ENCODE assay signal across 19 cellular contexts in the genomic region with DNA sequence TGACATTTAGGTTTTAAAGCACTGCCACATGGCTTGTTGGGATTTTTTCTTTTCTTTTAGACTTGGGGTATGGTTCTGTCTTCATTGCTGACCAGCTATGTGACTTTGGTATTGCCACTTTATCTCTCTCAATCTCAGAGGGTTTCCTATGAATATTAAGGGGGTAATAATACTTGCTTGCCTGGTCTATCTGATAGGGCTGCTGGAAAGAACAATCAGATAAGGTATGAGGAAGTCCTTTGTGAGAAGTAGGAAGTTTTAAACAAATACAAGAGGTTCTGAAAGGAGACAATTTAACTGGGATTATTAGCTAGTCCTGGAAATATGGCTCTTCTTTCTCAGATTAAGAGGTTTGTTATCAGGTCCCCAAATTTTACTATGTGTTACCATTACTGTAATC.
"Had no signal": no experiment of that assay in that cellular context is flagged by ENCODE, and none has a peak within 500 bp of the region (broad histone marks: within the 10 kb centered on the region; RNA-seq: fewer than 3 reads in every experiment).

No MANE protein-coding gene starts in this region.

- DNase-seq: cortex of kidney; effector memory CD4-positive, alpha-beta T cell; esophagus squamous epithelium; foreskin fibroblast; glutamatergic neuron; kidney; left colon; mucosa of descending colon; naive thymus-derived CD8-positive, alpha-beta T cell; psoas muscle; retina; small intestine; stimulated activated CD4-positive, alpha-beta T cell treated with anti-CD3 and anti-CD28 coated beads, Interleukin-12 subunit alpha, Interleukin-12 subunit beta, amount 100 ng/mL, for 4 hours; tibial artery had no signal

- H3K4me3 ChIP-seq: esophagus squamous epithelium, gastroesophageal sphincter, mucosa of descending colon, psoas muscle, tibial artery had no signal

- H3K27ac ChIP-seq: esophagus squamous epithelium, gastroesophageal sphincter, neutrophil, psoas muscle, tibial artery had no signal

- H3K4me1 ChIP-seq: psoas muscle, tibial artery had no signal

- H3K27ac Mint-ChIP-seq: naive thymus-derived CD8-positive, alpha-beta T cell; stimulated activated naive CD8-positive, alpha-beta T cell treated with anti-CD3 and anti-CD28 coated beads, Interleukin-15, Interleukin-2, amounts not matched to agents 100 ng/mL and 50 ng/mL, for 24 hours had no signal

- H3K4me3 Mint-ChIP-seq: central memory CD8-positive, alpha-beta T cell; naive thymus-derived CD8-positive, alpha-beta T cell; stimulated activated naive CD8-positive, alpha-beta T cell treated with anti-CD3 and anti-CD28 coated beads, Interleukin-15, Interleukin-2, amounts not matched to agents 100 ng/mL and 50 ng/mL, for 24 hours had no signal

- H3K27me3 ChIP-seq: esophagus squamous epithelium, gastroesophageal sphincter, tibial artery had no signal

- H3K9me3 ChIP-seq: esophagus squamous epithelium, gastroesophageal sphincter, mucosa of descending colon, neutrophil, psoas muscle, tibial artery had no signal

- H3K36me3 ChIP-seq: esophagus squamous epithelium, gastroesophageal sphincter, neutrophil, tibial artery had no signal

- FAIRE-seq: endometrium, kidney, small intestine had no signal

- ATAC-seq: gastroesophageal sphincter; left colon; mucosa of descending colon; naive thymus-derived CD8-positive, alpha-beta T cell; psoas muscle had no signal

- H3K9me3 Mint-ChIP-seq: central memory CD8-positive, alpha-beta T cell; naive thymus-derived CD8-positive, alpha-beta T cell; stimulated activated naive CD8-positive, alpha-beta T cell treated with anti-CD3 and anti-CD28 coated beads, Interleukin-15, Interleukin-2, amounts not matched to agents 100 ng/mL and 50 ng/mL, for 24 hours had no signal

- H3K36me3 Mint-ChIP-seq: naive thymus-derived CD8-positive, alpha-beta T cell had no signal
